ENCODE assay signal across 1 cellular context in genomic region chr19:12793290-12794195, GRCh38.
TF ChIP-seq lines count a peak whose summit lies in the region.

No MANE protein-coding gene starts in this region.

TF ChIP-seq in Ishikawa, 13 proteins besides CTCF, POLR2A, EP300 and RAD21 (continued from another document):
- TF ChIP-seq REST (IDR thresholded peaks at IDR 0.05; ENCODE audit: low read depth) (no peak; the same call in 1 of the 2 replicates), FOXM1 (IDR thresholded peaks at IDR 0.05; ENCODE audit: borderline replicate concordance, low read depth) (no peak), TEAD4 (IDR thresholded peaks at IDR 0.05) (peak; percentile 71), TAF1 (IDR thresholded peaks at IDR 0.05; ENCODE audit: low read depth) (peak; percentile 65; the same call in 1 of the 2 replicates), TCF12 (IDR thresholded peaks at IDR 0.05; ENCODE audit: low read depth) (peak; percentile 70; the same call in 1 of the 2 replicates), CEBPB (IDR thresholded peaks at IDR 0.05) (no peak), NFIC (IDR thresholded peaks at IDR 0.05) (peak; percentile 41), EGR1 (IDR thresholded peaks at IDR 0.05) (peak; percentile 58), MAX (IDR thresholded peaks at IDR 0.05) (peak; percentile 97)
